11 cellular contexts compared by ENCODE assay signal in the genomic region with DNA sequence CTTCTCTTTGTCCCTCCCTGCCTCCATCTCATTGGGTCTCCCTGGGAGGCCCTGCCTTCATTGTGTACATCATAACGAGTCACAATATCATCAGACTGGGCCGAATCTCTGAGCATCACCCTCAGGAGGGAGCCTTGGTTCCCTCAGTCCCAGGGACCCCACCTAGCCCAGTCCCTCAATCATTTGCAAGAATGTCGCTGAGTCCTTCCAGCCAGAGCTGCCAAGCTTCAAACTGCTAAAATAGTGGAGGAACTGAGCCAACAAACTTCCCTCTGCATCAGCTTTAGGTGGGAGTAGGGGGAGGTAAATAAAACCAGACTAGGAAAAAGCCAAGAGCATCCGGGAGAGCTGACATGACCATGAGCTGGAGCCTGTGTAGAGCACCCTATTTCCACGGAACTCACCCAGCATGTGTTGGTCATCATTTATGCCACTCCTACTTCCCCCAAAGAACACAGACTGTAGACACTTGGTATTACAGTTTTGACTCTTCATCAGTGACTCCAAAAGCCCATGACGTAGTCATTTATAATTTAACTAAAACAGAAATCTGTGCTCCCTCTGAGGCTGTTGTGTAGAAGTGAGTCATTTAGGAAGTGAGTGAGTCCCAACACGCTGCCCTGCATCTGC. TPM values are rescaled to one million over a fixed set of nuclear protein-coding genes. Genes with fewer than 3 reads are reported as not detected.
DNase-seq lines count a peak whose midpoint lies in the region; ATAC-seq, FAIRE-seq and TF ChIP-seq lines count a peak whose summit lies in the region.
"Had no signal": no experiment of that assay in that cellular context is flagged by ENCODE, and none has a peak within 500 bp of the region (broad histone marks: within the 10 kb centered on the region; RNA-seq: fewer than 3 reads in every experiment).

No MANE protein-coding gene starts in this region.

- H3K4me2 ChIP-seq in IMR-90 (ENCODE audit: low read depth, low read length) (no peak overlapping the region), keratinocyte (ENCODE audit: control insufficient read depth, extremely low read depth, insufficient read depth, low read depth, low read length) (no peak overlapping the region)

- no peak overlapping the region for H3K18ac ChIP-seq in IMR-90 (ENCODE audit: low read depth, low read length)

- in situ Hi-C loops in IMR-90 (cut with MboI; ENCODE audit: low sequenced_read_pairs), result no loop called here

- intact Hi-C loops in IMR-90 (cut with micrococcal nuclease), result no loop called here
- intact Hi-C loops in cardiac septum (cut with DNase I), result no loop called here
- intact Hi-C loops in CD8-positive, alpha-beta T cell (cut with DNase I, micrococcal nuclease), result no loop called here

- H3K4me1 Mint-ChIP-seq in CD8-positive, alpha-beta T cell (ENCODE audit: low read depth), result no peaks in the 10 kb centered on the region

- H3K9me3 ChIP-seq in IMR-90 (ENCODE audit: control insufficient read depth, insufficient read depth, low read length), result no peaks in the 10 kb centered on the region
- no peaks in the 10 kb centered on the region for H3K9me3 ChIP-seq in keratinocyte (ENCODE audit: control insufficient read depth, low read depth, low read length)
- H3K9me3 ChIP-seq in CD8-positive, alpha-beta T cell (ENCODE audit: low read length), result no peaks in the 10 kb centered on the region
- H3K9me3 ChIP-seq: tibial nerve had no signal

- no peak overlapping the region for H2BK120ac ChIP-seq in IMR-90 (ENCODE audit: low read depth, low read length)

- FAIRE-seq in keratinocyte (lab: Jason Lieb, UNC), result peak; percentile 68

- no peaks in the 10 kb centered on the region for H3K9me3 Mint-ChIP-seq in CD8-positive, alpha-beta T cell

- 40% methylated on average over 1 of the region's 7 CpGs; no CpG with 5 or more reads in 1 of the 2 experiments for WGBS in IMR-90 (ENCODE audit: extremely low coverage in 2 of 2, insufficient read length in 1 of 2), 2 experiments

- H3K27me3 Mint-ChIP-seq in CD8-positive, alpha-beta T cell (ENCODE audit: low read depth), result peaks cover 4% of the 10 kb centered on the region

- ATAC-seq in GM18511 (IDR thresholded peaks at IDR 0.05; ENCODE audit: unreplicated experiment) (peak; percentile 59), GM21786 (IDR thresholded peaks at IDR 0.05; ENCODE audit: unreplicated experiment) (peak; percentile 43), IMR-90 (ENCODE audit: low read depth) (no peak)
- no peak for ATAC-seq in CD8-positive, alpha-beta T cell
- ATAC-seq: HCT116, left lobe of liver had no signal

- no peak overlapping the region for H4K91ac ChIP-seq in IMR-90 (ENCODE audit: insufficient read depth, low read depth, low read length)

- no peak overlapping the region for H3K9ac ChIP-seq in IMR-90 (ENCODE audit: low read depth, low read length)
- H3K9ac ChIP-seq in keratinocyte (ENCODE audit: control insufficient read depth, extremely low read depth, insufficient read depth, low read length), result no peak overlapping the region

- POLR2A ChIA-PET in IMR-90 (lab: Charles Lee; ENCODE audit: unreplicated experiment), result no interaction called here
- POLR2A ChIA-PET in CD8-positive, alpha-beta T cell (lab: Charles Lee), result no interaction called here

- H3K23ac ChIP-seq in IMR-90 (ENCODE audit: low read depth, low read length), result no peak overlapping the region

- dilution Hi-C loops in IMR-90 (cut with HindIII; ENCODE audit: low sequenced_read_pairs, unreplicated experiment), result no loop called here
- dilution Hi-C loops in keratinocyte (cut with MboI; ENCODE audit: extremely low pct_ligation_motif_present, low sequenced_read_pairs), result no loop called here

- H4K20me1 ChIP-seq in IMR-90 (ENCODE audit: insufficient read depth, low read length) (no peaks in the 10 kb centered on the region), keratinocyte (ENCODE audit: control insufficient read depth, extremely low read depth, insufficient read depth, low read length) (no peaks in the 10 kb centered on the region)

- no peaks in the 10 kb centered on the region for H3K36me3 Mint-ChIP-seq in CD8-positive, alpha-beta T cell

- H3K27ac ChIP-seq in IMR-90 (ENCODE audit: insufficient read depth, low read length), result no peak overlapping the region
- H3K27ac ChIP-seq in keratinocyte (ENCODE audit: control insufficient read depth, insufficient read depth, low read length), result no peak overlapping the region
- H3K27ac ChIP-seq in CD8-positive, alpha-beta T cell (ENCODE audit: low read depth, low read length), result no peak overlapping the region

- H3K9me1 ChIP-seq in IMR-90 (ENCODE audit: insufficient read depth, low read length), result no peaks in the 10 kb centered on the region
- no peaks in the 10 kb centered on the region for H3K9me1 ChIP-seq in keratinocyte (ENCODE audit: control insufficient read depth, extremely low read depth, insufficient read depth, low read length)

- TF ChIP-seq CTCF in IMR-90 (conservative IDR thresholded peaks at IDR 0.05; ENCODE audit: low read depth, low read length), result no peak
- TF ChIP-seq CTCF in keratinocyte (optimal IDR thresholded peaks at IDR 0.05 in 1 of 3, IDR thresholded peaks at IDR 0.05 in 1 of 3, conservative IDR thresholded peaks at IDR 0.05 in 1 of 3; ENCODE audit: extremely low read depth in 1 of 3, insufficient read depth in 2 of 3, low read length in 3 of 3), result no peak
- TF ChIP-seq CTCF in CD8-positive, alpha-beta T cell (IDR thresholded peaks at IDR 0.05), result no peak

- no peak overlapping the region for H2BK5ac ChIP-seq in IMR-90 (ENCODE audit: low read depth, low read length, poor library complexity, severe bottlenecking)

- no peak overlapping the region for H3K27ac Mint-ChIP-seq in CD8-positive, alpha-beta T cell

- CTCF ChIA-PET in IMR-90 (lab: Yijun Ruan, JAX), result no interaction called here
- CTCF ChIA-PET in CD8-positive, alpha-beta T cell (lab: Charles Lee), result interaction anchor here (0.8 to 1.2 kb wide), 2 partner anchors 39 to 107 kb away, joined by 3 to 7 read pairs; no protein-coding TSS in a partner anchor

- H4K5ac ChIP-seq in IMR-90 (ENCODE audit: low read depth, low read length), result no peak overlapping the region

- H3K14ac ChIP-seq in IMR-90 (replicated peaks; ENCODE audit: low read depth, low read length), result no peak overlapping the region

- no TSS peak for BruUV-seq in IMR-90 (replicated peaks; lab: Mats Ljungman, UMichigan)

- no peak overlapping the region for H4K8ac ChIP-seq in IMR-90 (ENCODE audit: low read depth in 2 of 2, low read length in 2 of 2)

- DNase-seq in IMR-90, result peak; percentile 3
- peak; percentile 36 for DNase-seq in keratinocyte (ENCODE audit: low read depth, low spot score)
- DNase-seq in SW 1271 (lab: John Stamatoyannopoulos, UW), result no peak
- no peak for DNase-seq in NCI-H69 (lab: John Stamatoyannopoulos, UW)
- DNase-seq in cardiac septum (ENCODE audit: low spot score), result no peak
- no peak for DNase-seq in CD8-positive, alpha-beta T cell

- H3K4me1 ChIP-seq in IMR-90 (ENCODE audit: control insufficient read depth, insufficient read depth, low read length) (no peaks in the 10 kb centered on the region), keratinocyte (ENCODE audit: control insufficient read depth, extremely low read depth, insufficient read depth, low read length) (peaks cover 25% of the 10 kb centered on the region)
- H3K4me1 ChIP-seq in CD8-positive, alpha-beta T cell (ENCODE audit: insufficient read depth, low read length), result no peaks in the 10 kb centered on the region

- H3K27me3 ChIP-seq in IMR-90 (ENCODE audit: control insufficient read depth, insufficient read depth, low read length), result no peaks in the 10 kb centered on the region
- no peaks in the 10 kb centered on the region for H3K27me3 ChIP-seq in keratinocyte (ENCODE audit: control insufficient read depth, extremely low read depth, insufficient read depth, low read length)
- H3K27me3 ChIP-seq in CD8-positive, alpha-beta T cell (ENCODE audit: insufficient read depth, low read length), result no peaks in the 10 kb centered on the region
- H3K27me3 ChIP-seq: tibial nerve had no signal

- H2BK20ac ChIP-seq in IMR-90 (ENCODE audit: low read depth, low read length), result no peak overlapping the region

- no peak overlapping the region for H3K56ac ChIP-seq in IMR-90 (ENCODE audit: extremely low read depth, insufficient read depth, low read length)

- H3K79me2 ChIP-seq in keratinocyte (ENCODE audit: control insufficient read depth, insufficient read depth, low read length), result no peaks in the 10 kb centered on the region

- H2AK9ac ChIP-seq in IMR-90 (replicated peaks; ENCODE audit: low read depth, low read length, poor library complexity), result no peak overlapping the region

- TF ChIP-seq POLR2A in IMR-90 (IDR thresholded peaks at IDR 0.05; ENCODE audit: low read depth, low read length), result no peak

- H3K4me3 ChIP-seq in IMR-90 (ENCODE audit: insufficient read depth, low read depth, low read length) (no peak overlapping the region), keratinocyte (ENCODE audit: control insufficient read depth in 2 of 3, extremely low read depth in 1 of 3, insufficient read depth in 2 of 3, low read depth in 1 of 3, low read length in 3 of 3) (no peak overlapping the region)
- H3K4me3 ChIP-seq in CD8-positive, alpha-beta T cell (ENCODE audit: low read depth, low read length), result no peak overlapping the region
- H3K4me3 ChIP-seq: tibial nerve had no signal

- no peak overlapping the region for H3K4ac ChIP-seq in IMR-90 (ENCODE audit: low read depth, low read length)

- TF ChIP-seq RAD21 in IMR-90 (IDR thresholded peaks at IDR 0.05; ENCODE audit: low read length), result no peak

- H3K36me3 ChIP-seq in IMR-90 (ENCODE audit: control insufficient read depth, insufficient read depth, low read length), result no peaks in the 10 kb centered on the region
- no peaks in the 10 kb centered on the region for H3K36me3 ChIP-seq in keratinocyte (ENCODE audit: control insufficient read depth in 2 of 2, extremely low read depth in 1 of 2, insufficient read depth in 2 of 2, low read length in 2 of 2)
- H3K36me3 ChIP-seq in CD8-positive, alpha-beta T cell (ENCODE audit: insufficient read depth, low read length), result no peaks in the 10 kb centered on the region
- H3K36me3 ChIP-seq: tibial nerve had no signal

- H3K4me3 Mint-ChIP-seq in CD8-positive, alpha-beta T cell, result no peak overlapping the region

- H2BK15ac ChIP-seq in IMR-90 (ENCODE audit: low read depth, low read length), result no peak overlapping the region

- H2AK5ac ChIP-seq in IMR-90 (ENCODE audit: low read depth, low read length), result no peak overlapping the region

- no peaks in the 10 kb centered on the region for H3K79me1 ChIP-seq in IMR-90 (ENCODE audit: low read depth in 1 of 2, low read length in 2 of 2)

- H2AFZ ChIP-seq in IMR-90 (replicated peaks; ENCODE audit: low read length, poor library complexity) (no peak overlapping the region), keratinocyte (ENCODE audit: control insufficient read depth, low read length) (no peak overlapping the region)

RNA-seq across cellular contexts. Expression of a gene that starts 28.8 kb away (rescaled TPM):
- total RNA-seq in IMR-90 (2012; rRNA removed) (not detected in 2 replicates), cardiac septum (not detected)
- polyA plus RNA-seq in IMR-90 (2012; rRNA removed) (not detected in 2 replicates), keratinocyte (not detected in 3 replicates)
- polyA plus RNA-seq in IMR-90 (2012; cell fraction: cytosol; rRNA removed), result not detected in 2 replicates
- polyA plus RNA-seq in IMR-90 (2012; cell fraction: nucleus; rRNA removed; ENCODE audit: low replicate concordance), result not detected in 2 replicates
- not detected for polyA plus RNA-seq in keratinocyte (2011; ENCODE audit: low read depth)
- polyA plus RNA-seq in keratinocyte (2011; cell fraction: cytosol; rRNA removed), result not detected in 2 replicates
- not detected in 2 replicates for polyA plus RNA-seq in keratinocyte (2011; cell fraction: nucleus; rRNA removed)
- not detected in 2 replicates for polyA plus RNA-seq in keratinocyte (2012; ENCODE audit: low replicate concordance)
- not detected in 3 replicates for polyA minus RNA-seq in keratinocyte
- polyA minus RNA-seq in keratinocyte (2011; cell fraction: cytosol; rRNA and poly(A)+ RNA removed), result not detected
- polyA minus RNA-seq in keratinocyte (2011; cell fraction: nucleus; rRNA and poly(A)+ RNA removed), result not detected in 2 replicates
- not detected for total RNA-seq in CD8-positive, alpha-beta T cell
- total RNA-seq: left lobe of liver, tibial nerve had no signal

Comparison
In these comparisons a context has a peak if more than half of its experiments do, and no peak if none do; other contexts are left out.
1. ATAC-seq: peak in GM18511 (single experiment) and GM21786 (single experiment); none in IMR-90 (single experiment) and CD8-positive, alpha-beta T cell (single experiment).
2. DNase-seq: peak in IMR-90 (single experiment) and keratinocyte (single experiment); none in SW 1271 (0 of 2), NCI-H69 (single experiment), cardiac septum (single experiment) and CD8-positive, alpha-beta T cell (0 of 7).